In the genomic region with DNA sequence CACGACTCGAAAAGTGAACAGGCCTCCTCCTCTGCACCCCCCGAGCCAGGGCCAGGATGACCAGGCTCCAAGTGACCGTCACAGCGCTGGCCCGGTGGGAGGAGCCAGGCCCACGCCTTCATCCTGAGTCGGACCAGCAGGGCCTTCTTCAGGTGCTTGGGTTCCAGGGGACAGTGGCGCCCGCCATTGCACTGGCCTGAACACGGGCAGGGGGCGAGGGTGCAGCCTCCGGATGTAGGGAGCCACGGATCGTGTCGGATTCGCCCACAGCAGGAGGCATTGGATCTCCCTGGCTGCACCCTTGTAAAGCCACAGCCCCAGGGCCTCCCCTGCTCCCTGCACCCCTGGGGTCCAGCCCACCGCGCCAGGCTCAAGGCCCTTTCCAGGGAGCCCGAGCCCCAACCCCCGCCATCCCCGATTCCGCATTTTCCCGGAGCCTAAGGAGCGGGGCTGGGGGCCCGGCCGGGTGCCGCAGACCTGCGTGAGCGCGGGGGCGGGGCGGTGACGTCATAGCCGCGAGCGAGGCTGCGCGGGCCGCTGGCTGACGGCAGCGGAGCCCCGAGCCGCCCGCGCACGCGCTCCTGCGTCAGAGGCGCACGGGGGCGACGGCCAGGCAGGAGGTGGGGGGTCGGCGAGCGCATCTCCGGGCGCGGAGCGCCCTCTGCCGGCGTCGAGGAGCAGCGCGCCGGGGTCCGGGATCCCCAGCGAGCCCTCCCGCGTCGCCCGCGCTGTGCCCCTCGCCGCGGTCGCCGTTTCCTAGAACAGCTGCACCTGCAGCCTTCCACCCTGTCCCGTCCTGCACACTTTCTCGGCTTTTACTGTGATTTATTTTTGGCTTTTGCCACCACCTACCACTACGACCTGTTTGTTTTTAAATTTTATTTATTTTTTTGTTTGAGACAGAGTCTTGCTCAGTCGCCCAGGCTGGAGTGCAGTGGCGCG, we compare ENCODE assay signal across 7 cellular contexts. TPM values are rescaled to one million over a fixed set of nuclear protein-coding genes. Genes with fewer than 3 reads are reported as not detected.
DNase-seq lines count a peak whose midpoint lies in the region; ATAC-seq and FAIRE-seq lines count a peak whose summit lies in the region.

No MANE protein-coding gene starts in this region.

- H3K4me1 Mint-ChIP-seq in IgD-negative memory B cell, result peaks cover 10 to 20% (median 15%) of the 10 kb centered on the region in 3 donors
- H3K4me1 Mint-ChIP-seq in naive thymus-derived CD4-positive, alpha-beta T cell, result peaks cover 16 to 47% (median 25%) of the 10 kb centered on the region in 7 donors

- peak; percentile 43 for ATAC-seq in GM18498 (IDR thresholded peaks at IDR 0.05; ENCODE audit: unreplicated experiment)
- ATAC-seq in naive thymus-derived CD4-positive, alpha-beta T cell, result peak; percentile 81

- intact Hi-C loops in naive thymus-derived CD4-positive, alpha-beta T cell (cut with micrococcal nuclease), result loop anchor here (1.0 to 10.0 kb wide), 11 partner anchors 35 to 575 kb away; partner anchors contain the start of genes ARHGAP45 (in 1 of the 2), DAZAP1 (in 1 of the 2), GAMT (in 1 of the 2) and PTBP1 (in 1 of the 2)

- peak overlapping the region; percentile 57 for H3K4me3 ChIP-seq in naive thymus-derived CD4-positive, alpha-beta T cell (ENCODE audit: low read length)

- no peaks in the 10 kb centered on the region for H3K36me3 ChIP-seq in naive thymus-derived CD4-positive, alpha-beta T cell (ENCODE audit: control insufficient read depth in 2 of 3, insufficient read depth in 3 of 3, low read length in 3 of 3)

- peaks cover 0 to 2% (median 0%) of the 10 kb centered on the region in 3 donors for H3K9me3 Mint-ChIP-seq in IgD-negative memory B cell
- peaks cover 0 to 3% (median 0%) of the 10 kb centered on the region in 11 donors for H3K9me3 Mint-ChIP-seq in naive thymus-derived CD4-positive, alpha-beta T cell

- H3K27ac ChIP-seq in naive thymus-derived CD4-positive, alpha-beta T cell (ENCODE audit: low read depth, low read length), result peak overlapping the region; percentile 73

- peaks cover 8% of the 10 kb centered on the region for H3K27me3 Mint-ChIP-seq in IgD-negative memory B cell
- peaks cover 4 to 22% (median 9%) of the 10 kb centered on the region in 5 donors for H3K27me3 Mint-ChIP-seq in naive thymus-derived CD4-positive, alpha-beta T cell

- H3K36me3 Mint-ChIP-seq in IgD-negative memory B cell, result peaks cover 2% of the 10 kb centered on the region
- peaks cover 0 to 2% (median 0%) of the 10 kb centered on the region in 5 donors for H3K36me3 Mint-ChIP-seq in naive thymus-derived CD4-positive, alpha-beta T cell

- H3K27ac Mint-ChIP-seq in IgD-negative memory B cell, result peak overlapping the region in 2 of 3 donors; percentile 63 to 95
- H3K27ac Mint-ChIP-seq in naive thymus-derived CD4-positive, alpha-beta T cell, result peak overlapping the region in 6 of 9 donors; percentile 70 to 93 (median 88)

- CTCF ChIA-PET in naive thymus-derived CD4-positive, alpha-beta T cell (lab: Charles Lee), result interaction anchor here (1.0 to 1.6 kb wide), 3 partner anchors 26 to 126 kb away, joined by 3 to 5 read pairs (median 4); partner anchors contain the start of gene CIRBP

- no peaks in the 10 kb centered on the region for H3K9me3 ChIP-seq in naive thymus-derived CD4-positive, alpha-beta T cell (ENCODE audit: control insufficient read depth in 2 of 3, low read length in 3 of 3)

- POLR2A ChIA-PET in naive thymus-derived CD4-positive, alpha-beta T cell (lab: Charles Lee), result interaction anchor here (0.6 to 7.7 kb wide), 6 partner anchors 22 to 152 kb away, joined by 3 to 366 read pairs (median 7); partner anchors contain the start of genes CIRBP and FAM174C

- peaks cover 27 to 31% of the 10 kb centered on the region in 2 donors for H3K4me1 ChIP-seq in naive thymus-derived CD4-positive, alpha-beta T cell (ENCODE audit: control insufficient read depth in 2 of 2, insufficient read depth in 2 of 2, low read length in 2 of 2)

- peak; percentile 53 for DNase-seq in RCC 7860 (ENCODE audit: low spot score)
- peak; percentile 92 for DNase-seq in activated T-helper 1 cell treated with Interleukin-2 at 50 U/mL for 16 hours (ENCODE audit: low read depth)
- DNase-seq in fibroblast of gingiva (ENCODE audit: low read depth), result peak; percentile 88
- DNase-seq in naive thymus-derived CD4-positive, alpha-beta T cell, result peak; percentile 92 to 98 (median 94)
- peak; percentile 86 to 99 for DNase-seq in stimulated activated CD8-positive, alpha-beta memory T cell treated with anti-CD3 and anti-CD28 coated beads, Interleukin-7, amount 100 ng/mL, for 48 hours (ENCODE audit: extremely low read depth in 1 of 2, low read depth in 1 of 2)

- FAIRE-seq in RCC 7860 (lab: Jason Lieb, UNC), result no peak

- peak overlapping the region in 3 of 4 donors; percentile 59 to 87 (median 74) for H3K4me3 Mint-ChIP-seq in IgD-negative memory B cell
- peak overlapping the region; percentile 21 to 96 (median 76) for H3K4me3 Mint-ChIP-seq in naive thymus-derived CD4-positive, alpha-beta T cell

- no peaks in the 10 kb centered on the region for H3K27me3 ChIP-seq in naive thymus-derived CD4-positive, alpha-beta T cell (ENCODE audit: control insufficient read depth in 2 of 2, insufficient read depth in 2 of 2, low read length in 2 of 2)

RNA-seq across cellular contexts. Expression of gene ATP5F1D, which starts 1.5 kb away (rescaled TPM):
- 339 TPM for polyA plus RNA-seq in IgD-negative memory B cell
- total RNA-seq in naive thymus-derived CD4-positive, alpha-beta T cell, result 100 to 1,000 TPM in 3 of 5 experiments, 10 to 100 TPM in 2; 90.6 to 178 (median 102) TPM
- 100 to 1,000 TPM; 209 to 302 TPM for polyA plus RNA-seq in naive thymus-derived CD4-positive, alpha-beta T cell

RNA-seq across cellular contexts. Expression of gene CBARP, which starts 2.3 kb away (rescaled TPM):
- polyA plus RNA-seq in IgD-negative memory B cell, result not detected
- under 1 TPM in 2 of 5 experiments, not detected in 3; 0.15 to 0.27 TPM for total RNA-seq in naive thymus-derived CD4-positive, alpha-beta T cell
- not detected for polyA plus RNA-seq in naive thymus-derived CD4-positive, alpha-beta T cell

RNA-seq across cellular contexts. Expression of gene MIDN, which starts 8.3 kb away (rescaled TPM):
- polyA plus RNA-seq in IgD-negative memory B cell, result 4.8 TPM
- total RNA-seq in naive thymus-derived CD4-positive, alpha-beta T cell, result 100 to 1,000 TPM in 2 of 5 experiments, 10 to 100 TPM in 3; 22.6 to 310 (median 78.1) TPM
- polyA plus RNA-seq in naive thymus-derived CD4-positive, alpha-beta T cell, result 1 to 10 TPM; 1.4 to 3.6 TPM

RNA-seq across cellular contexts. Expression of gene CIRBP, which starts 29.1 kb away (rescaled TPM):
- polyA plus RNA-seq in IgD-negative memory B cell, result 377 TPM
- 100 to 1,000 TPM; 237 to 629 (median 524) TPM for total RNA-seq in naive thymus-derived CD4-positive, alpha-beta T cell
- 100 to 1,000 TPM; 233 to 247 TPM for polyA plus RNA-seq in naive thymus-derived CD4-positive, alpha-beta T cell

RNA-seq across cellular contexts. Expression of gene STK11, which starts 34.5 kb away (rescaled TPM):
- 14.9 TPM for polyA plus RNA-seq in IgD-negative memory B cell
- 10 to 100 TPM; 67.7 to 91.3 (median 71.6) TPM for total RNA-seq in naive thymus-derived CD4-positive, alpha-beta T cell
- polyA plus RNA-seq in naive thymus-derived CD4-positive, alpha-beta T cell, result 10 to 100 TPM; 13.9 to 28.9 TPM

Comparison
In these comparisons a context has a peak if more than half of its experiments do, and no peak if none do; other contexts are left out.
1. Peak in every context shown above with its lines: DNase-seq, ATAC-seq, H3K4me3 ChIP-seq and H3K27ac ChIP-seq.